In the genomic region with DNA sequence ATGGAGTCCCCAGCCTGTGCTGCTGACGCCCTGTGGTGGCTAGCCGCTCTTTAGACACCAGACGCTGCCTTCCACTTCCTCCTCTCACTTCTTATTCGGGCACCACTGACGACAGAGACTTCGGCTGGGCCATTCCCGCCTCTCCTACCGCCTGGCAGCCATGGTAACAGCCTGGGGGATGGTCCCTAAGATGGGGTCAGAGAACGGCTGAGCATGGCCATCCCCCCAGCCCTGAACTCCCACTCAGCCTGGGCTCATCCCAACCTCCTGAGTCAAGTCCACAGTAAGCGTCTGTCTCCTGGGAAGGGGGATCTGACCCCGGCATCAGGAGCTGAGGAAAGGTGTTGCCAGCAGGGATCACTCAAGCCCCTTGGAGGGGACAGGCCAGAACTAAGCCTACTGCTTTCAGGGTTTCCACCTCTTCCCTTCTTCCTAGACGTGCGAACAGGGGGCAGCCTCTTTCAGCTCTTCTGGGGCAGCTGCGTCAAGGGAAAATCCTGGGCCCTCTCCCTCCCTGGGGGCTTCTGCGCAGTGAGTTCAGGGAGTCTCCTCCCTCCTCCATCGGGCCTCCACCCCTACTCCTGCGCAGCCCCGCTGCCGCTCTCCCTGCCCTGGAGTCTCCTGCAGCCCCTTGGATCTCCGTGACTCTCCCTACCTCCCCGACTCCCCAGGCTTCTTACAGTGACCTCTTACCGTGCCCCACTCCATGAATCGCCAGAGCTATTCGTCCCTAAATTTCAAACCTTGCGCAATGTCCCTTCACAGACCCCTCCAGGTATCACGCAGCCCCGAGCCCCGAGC, we compare ENCODE assay signal across 8 cellular contexts. TPM values are rescaled to one million over a fixed set of nuclear protein-coding genes. Genes with fewer than 3 reads are reported as not detected.
DNase-seq lines count a peak whose midpoint lies in the region; ATAC-seq lines count a peak whose summit lies in the region.

No MANE protein-coding gene starts in this region.

- DNase-seq in KBM-7 (peak; percentile 79), iPS-NIHi11 (ENCODE audit: low spot score) (peak; percentile 50)
- DNase-seq in activated naive CD8-positive, alpha-beta T cell treated with anti-CD3 and anti-CD28 coated beads for 36 hours = no peak
- no peak for DNase-seq in stimulated activated effector memory CD8-positive, alpha-beta T cell treated with anti-CD3 and anti-CD28 coated beads, Interleukin-12 subunit alpha, Interleukin-12 subunit beta, amount 100 ng/mL, for 72 hours (ENCODE audit: low spot score in 2 of 2)

- H4K20me1 ChIP-seq in BLaER1 = peaks cover 25% of the 10 kb centered on the region

- peaks cover 7% of the 10 kb centered on the region for H3K36me3 Mint-ChIP-seq in activated naive CD8-positive, alpha-beta T cell treated with anti-CD3 and anti-CD28 coated beads for 36 hours
- H3K36me3 Mint-ChIP-seq in stimulated activated effector memory CD8-positive, alpha-beta T cell treated with anti-CD3 and anti-CD28 coated beads, Interleukin-12 subunit alpha, Interleukin-12 subunit beta, amount 100 ng/mL, for 72 hours = peaks cover 27% of the 10 kb centered on the region

- H3K9me3 Mint-ChIP-seq in activated naive CD8-positive, alpha-beta T cell treated with anti-CD3 and anti-CD28 coated beads for 36 hours = no peaks in the 10 kb centered on the region
- no peaks in the 10 kb centered on the region for H3K9me3 Mint-ChIP-seq in stimulated activated effector memory CD8-positive, alpha-beta T cell treated with anti-CD3 and anti-CD28 coated beads, Interleukin-12 subunit alpha, Interleukin-12 subunit beta, amount 100 ng/mL, for 72 hours

- H3K4me3 Mint-ChIP-seq in activated naive CD8-positive, alpha-beta T cell treated with anti-CD3 and anti-CD28 coated beads for 36 hours = peak overlapping the region; percentile 84
- peak overlapping the region; percentile 83 for H3K4me3 Mint-ChIP-seq in stimulated activated effector memory CD8-positive, alpha-beta T cell treated with anti-CD3 and anti-CD28 coated beads, Interleukin-12 subunit alpha, Interleukin-12 subunit beta, amount 100 ng/mL, for 72 hours

- H3K27ac ChIP-seq in BLaER1 = no peak overlapping the region

- H3K9ac ChIP-seq in BLaER1 = 0 out of 2 replicates have a peak overlapping the region, but pooled peaks have one; percentile 0

- H3K36me3 ChIP-seq in BLaER1 = peaks cover 8% of the 10 kb centered on the region

- peak overlapping the region; percentile 38 for H3K27ac Mint-ChIP-seq in activated naive CD8-positive, alpha-beta T cell treated with anti-CD3 and anti-CD28 coated beads for 36 hours
- no peak overlapping the region for H3K27ac Mint-ChIP-seq in stimulated activated effector memory CD8-positive, alpha-beta T cell treated with anti-CD3 and anti-CD28 coated beads, Interleukin-12 subunit alpha, Interleukin-12 subunit beta, amount 100 ng/mL, for 72 hours

- ATAC-seq in GM19397 (IDR thresholded peaks at IDR 0.05; ENCODE audit: unreplicated experiment) (peak; percentile 55), GM21515 (IDR thresholded peaks at IDR 0.05; ENCODE audit: unreplicated experiment) (no peak), HG02840 (IDR thresholded peaks at IDR 0.05; ENCODE audit: low FRiP score, unreplicated experiment) (no peak)
- peak; percentile 3 for ATAC-seq in stimulated activated effector memory CD8-positive, alpha-beta T cell treated with anti-CD3 and anti-CD28 coated beads, Interleukin-12 subunit alpha, Interleukin-12 subunit beta, amount 100 ng/mL, for 72 hours

- peaks cover 4% of the 10 kb centered on the region for H3K27me3 Mint-ChIP-seq in activated naive CD8-positive, alpha-beta T cell treated with anti-CD3 and anti-CD28 coated beads for 36 hours

- peaks cover 20% of the 10 kb centered on the region for H3K4me1 Mint-ChIP-seq in activated naive CD8-positive, alpha-beta T cell treated with anti-CD3 and anti-CD28 coated beads for 36 hours
- peaks cover 32% of the 10 kb centered on the region for H3K4me1 Mint-ChIP-seq in stimulated activated effector memory CD8-positive, alpha-beta T cell treated with anti-CD3 and anti-CD28 coated beads, Interleukin-12 subunit alpha, Interleukin-12 subunit beta, amount 100 ng/mL, for 72 hours

- in situ Hi-C loops in KBM-7 (cut with MboI; ENCODE audit: low pct_unique_long_range_greater_than_20kb, low sequenced_read_pairs) = no loop called here

- no peaks in the 10 kb centered on the region for H3K9me3 ChIP-seq in BLaER1

- H3K4me2 ChIP-seq in BLaER1 = peak overlapping the region; percentile 92

- peak overlapping the region; percentile 90 for H3K4me3 ChIP-seq in BLaER1

- peaks cover 15% of the 10 kb centered on the region for H3K27me3 ChIP-seq in BLaER1

- H3K4me1 ChIP-seq in BLaER1 = peaks cover 80% of the 10 kb centered on the region

RNA-seq across cellular contexts. Expression of a gene that starts 0.6 kb away (rescaled TPM):
- total RNA-seq in activated naive CD8-positive, alpha-beta T cell treated with anti-CD3 and anti-CD28 coated beads for 36 hours = 10 to 100 TPM in 1 of 2 experiments, 1 to 10 TPM in 1; 9.1 to 11.3 TPM

RNA-seq across cellular contexts. Expression of a gene that starts 45.1 kb away (rescaled TPM):
- 10 to 100 TPM; 88.0 to 92.6 TPM for total RNA-seq in activated naive CD8-positive, alpha-beta T cell treated with anti-CD3 and anti-CD28 coated beads for 36 hours

RNA-seq across cellular contexts. Expression of a gene that starts 54.6 kb away (rescaled TPM):
- 10 to 100 TPM in 1 of 2 experiments, 1 to 10 TPM in 1; 9.9 to 10.2 TPM for total RNA-seq in activated naive CD8-positive, alpha-beta T cell treated with anti-CD3 and anti-CD28 coated beads for 36 hours

Comparison
In these comparisons a context has a peak if more than half of its experiments do, and no peak if none do; other contexts are left out.
1. ATAC-seq: peak in GM19397 (single experiment) and stimulated activated effector memory CD8-positive, alpha-beta T cell treated with anti-CD3 and anti-CD28 coated beads, Interleukin-12 subunit alpha, Interleukin-12 subunit beta, amount 100 ng/mL, for 72 hours (single experiment); none in GM21515 (single experiment) and HG02840 (single experiment).
2. DNase-seq: peak in KBM-7 (single experiment) and iPS-NIHi11 (single experiment); none in activated naive CD8-positive, alpha-beta T cell treated with anti-CD3 and anti-CD28 coated beads for 36 hours (single experiment) and stimulated activated effector memory CD8-positive, alpha-beta T cell treated with anti-CD3 and anti-CD28 coated beads, Interleukin-12 subunit alpha, Interleukin-12 subunit beta, amount 100 ng/mL, for 72 hours (0 of 2).